ENCODE assay signal across 8 cellular contexts in genomic region chr17:57255776-57256681, GRCh38. TPM values are rescaled to one million over a fixed set of nuclear protein-coding genes. Genes with fewer than 3 reads are reported as not detected.
DNase-seq lines count a peak whose midpoint lies in the region; ATAC-seq and TF ChIP-seq lines count a peak whose summit lies in the region.

MSI2 (plus strand) TSS chr17:57256523; CDS start chr17:57256743, 220 bp downstream.

- H3K27ac Mint-ChIP-seq in activated CD8-positive, alpha-beta T cell treated with anti-CD3 and anti-CD28 coated beads for 36 hours: peak within 1 kb of the TSS; percentile 95

- no peaks in the 10 kb centered on the region for H3K27me3 ChIP-seq in dorsolateral prefrontal cortex

- H3K4me3 Mint-ChIP-seq in activated CD8-positive, alpha-beta T cell treated with anti-CD3 and anti-CD28 coated beads for 36 hours: peak within 1 kb of the TSS; percentile 83

- peaks cover 6% of the 10 kb centered on the region for H3K9me3 Mint-ChIP-seq in activated CD8-positive, alpha-beta T cell treated with anti-CD3 and anti-CD28 coated beads for 36 hours

- TF ChIP-seq POLR2A in GM19099 (IDR thresholded peaks at IDR 0.05; ENCODE audit: extremely low read depth, insufficient read length, low read depth): peak; percentile 51
- TF ChIP-seq POLR2A in lower leg skin (IDR thresholded peaks at IDR 0.05): no peak

- H3K27me3 Mint-ChIP-seq in activated CD8-positive, alpha-beta T cell treated with anti-CD3 and anti-CD28 coated beads for 36 hours: no peaks in the 10 kb centered on the region

- 0% methylated on average over 26 to 35 of the region's 88 CpGs for WGBS in lower leg skin, 2 donors

- H3K4me3 ChIP-seq in dorsolateral prefrontal cortex: peak within 1 kb of the TSS; percentile 49 to 95 (median 86)
- H3K4me3 ChIP-seq in lower leg skin (ENCODE audit: low read depth, poor library complexity, severe bottlenecking): peak within 1 kb of the TSS; percentile 63

- POLR2A ChIA-PET in activated CD8-positive, alpha-beta T cell treated with anti-CD3 and anti-CD28 coated beads for 36 hours (lab: Charles Lee): no interaction called here

- no peak for TF ChIP-seq CTCF in activated CD8-positive, alpha-beta T cell treated with anti-CD3 and anti-CD28 coated beads for 36 hours (IDR thresholded peaks at IDR 0.05)
- TF ChIP-seq CTCF in dorsolateral prefrontal cortex (IDR thresholded peaks at IDR 0.05 in 54 of 56, conservative IDR thresholded peaks at IDR 0.05 in 2 of 56; ENCODE audit: low read depth in 1 of 56, partially characterized antibody in 56 of 56) (peak in 5 of 56 donors; percentile 9 to 38 (median 16)), lower leg skin (IDR thresholded peaks at IDR 0.05) (no peak)

- CTCF ChIA-PET in activated CD8-positive, alpha-beta T cell treated with anti-CD3 and anti-CD28 coated beads for 36 hours (lab: Charles Lee): interaction anchor here (0.9 to 6.1 kb wide), 4 partner anchors 12 to 348 kb away, joined by 3 to 54 read pairs (median 25); no protein-coding TSS in a partner anchor

- peak; percentile 70 for ATAC-seq in HG03432 (IDR thresholded peaks at IDR 0.05; ENCODE audit: unreplicated experiment)
- peak; percentile 79 for ATAC-seq in activated CD8-positive, alpha-beta T cell treated with anti-CD3 and anti-CD28 coated beads for 36 hours

- peaks cover 36% of the 10 kb centered on the region for H3K4me1 Mint-ChIP-seq in activated CD8-positive, alpha-beta T cell treated with anti-CD3 and anti-CD28 coated beads for 36 hours (ENCODE audit: low read depth)

- peaks cover 24% of the 10 kb centered on the region for H3K36me3 Mint-ChIP-seq in activated CD8-positive, alpha-beta T cell treated with anti-CD3 and anti-CD28 coated beads for 36 hours (ENCODE audit: low read depth)

- peak; percentile 67 for DNase-seq in AG08395 (ENCODE audit: low spot score)
- DNase-seq in NCI-H748 treated with DMSO at 0.1 percent for 48 hours (lab: John Stamatoyannopoulos, UW): peak; percentile 44
- DNase-seq in activated CD8-positive, alpha-beta T cell treated with anti-CD3 and anti-CD28 coated beads for 36 hours: peak; percentile 91
- peak; percentile 87 to 94 (median 92) for DNase-seq in dorsolateral prefrontal cortex
- DNase-seq in lower leg skin (ENCODE audit: low spot score in 2 of 2): peak; percentile 90 to 98
- DNase-seq in stimulated activated CD4-positive, alpha-beta T cell treated with anti-CD3 and anti-CD28 coated beads, Interleukin-4, amount 100 ng/mL, for 24 hours: peak; percentile 88

- H3K27ac ChIP-seq in dorsolateral prefrontal cortex: peak within 1 kb of the TSS; percentile 52 to 99 (median 97)

- intact Hi-C loops in activated CD8-positive, alpha-beta T cell treated with anti-CD3 and anti-CD28 coated beads for 36 hours (cut with micrococcal nuclease): no loop called here
- intact Hi-C loops in dorsolateral prefrontal cortex (cut with DNase I) (loop anchor here (5.0 to 10.0 kb wide), 6 partner anchors 146 to 411 kb away; no protein-coding TSS in a partner anchor), lower leg skin (cut with DNase I; ENCODE audit: low total_unique reads) (no loop called here)

RNA-seq across cellular contexts. Expression of gene MSI2, which starts in this region (rescaled TPM):
- 10 to 100 TPM; 59.6 to 61.7 TPM for total RNA-seq in activated CD8-positive, alpha-beta T cell treated with anti-CD3 and anti-CD28 coated beads for 36 hours
- 100 to 1,000 TPM in 115 of 120 experiments, 10 to 100 TPM in 5; 86.3 to 279 (median 141) TPM for total RNA-seq in dorsolateral prefrontal cortex
- 10 to 100 TPM in 3 of 4 donors, 1 to 10 TPM in 1; 9.9 to 18.5 (median 13.8) TPM for total RNA-seq in lower leg skin

Comparison
In these comparisons a context has a peak if more than half of its experiments do, and no peak if none do; other contexts are left out.
1. Peak in every context shown above with its lines: DNase-seq, ATAC-seq, H3K4me3 ChIP-seq and H3K27ac ChIP-seq.
2. DNase-seq: peak in every context shown above with its lines; median percentile 94 in lower leg skin; 92 in dorsolateral prefrontal cortex; 91 in activated CD8-positive, alpha-beta T cell treated with anti-CD3 and anti-CD28 coated beads for 36 hours; 88 in stimulated activated CD4-positive, alpha-beta T cell treated with anti-CD3 and anti-CD28 coated beads, Interleukin-4, amount 100 ng/mL, for 24 hours; 67 in AG08395; 44 in NCI-H748 treated with DMSO at 0.1 percent for 48 hours.
3. intact Hi-C loops: an anchor here in dorsolateral prefrontal cortex (5.0 to 10.0 kb wide); none called in activated CD8-positive, alpha-beta T cell treated with anti-CD3 and anti-CD28 coated beads for 36 hours and lower leg skin.